Comparison of ENCODE assay signal across 18 cellular contexts in the genomic region with DNA sequence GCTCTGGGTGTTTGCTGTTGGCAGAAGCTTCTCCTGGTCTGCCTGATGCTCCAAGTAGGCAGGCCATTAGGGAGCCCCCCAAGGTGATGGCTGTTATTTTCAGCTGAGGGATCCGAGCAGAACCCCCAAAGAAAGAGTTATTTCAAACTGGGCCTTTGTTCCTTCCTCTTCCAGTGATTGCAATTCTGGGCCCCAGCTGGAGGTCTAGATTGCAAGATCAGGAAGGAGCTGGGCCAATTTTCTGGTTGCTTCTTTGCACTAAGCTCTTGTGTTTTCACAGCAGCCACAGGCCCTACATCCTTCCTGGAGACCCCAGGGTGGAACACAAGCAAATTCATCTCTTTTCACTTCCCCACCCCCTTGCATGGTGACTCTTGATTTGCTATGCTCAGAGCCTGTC.
DNase-seq lines count a peak whose midpoint lies in the region; ATAC-seq, FAIRE-seq and TF ChIP-seq lines count a peak whose summit lies in the region.
"Had no signal": no experiment of that assay in that cellular context is flagged by ENCODE, and none has a peak within 500 bp of the region (broad histone marks: within the 10 kb centered on the region; RNA-seq: fewer than 3 reads in every experiment).

No MANE protein-coding gene starts in this region.

- TF ChIP-seq EP300 in GM12878 (IDR thresholded peaks at IDR 0.05; ENCODE audit: borderline replicate concordance in 1 of 2, control insufficient read depth in 1 of 2, low read depth in 2 of 2, low read length in 2 of 2): no peak

- H3K4me1 ChIP-seq in Karpas-422 (ENCODE audit: low read length) (peaks cover 24% of the 10 kb centered on the region), GM12878 (ENCODE audit: control insufficient read depth, insufficient read depth, low read length) (peaks cover 30% of the 10 kb centered on the region), thyroid gland (peaks cover 15 to 21% of the 10 kb centered on the region in 2 donors)

- no peak for TF ChIP-seq CTCF in GM12878 (IDR thresholded peaks at IDR 0.05 in 2 of 3, conservative IDR thresholded peaks at IDR 0.05 in 1 of 3; ENCODE audit: control insufficient read depth in 2 of 3, extremely low read depth in 1 of 3, insufficient read depth in 1 of 3, low read depth in 3 of 3, low read length in 3 of 3)
- TF ChIP-seq CTCF in thyroid gland (IDR thresholded peaks at IDR 0.05): no peak

- no peaks in the 10 kb centered on the region for H3K4me1 Mint-ChIP-seq in activated CD8-positive, alpha-beta T cell treated with anti-CD3 and anti-CD28 coated beads, Interleukin-2, amount 10 ng/mL, durations not matched to agents 7 days and 5 days (ENCODE audit: low read depth)
- H3K4me1 Mint-ChIP-seq: activated T-helper 17 cell treated with anti-CD3 and anti-CD28 coated beads, Interleukin-2, amount 50 U/mL, for 72 hours had no signal

- DNase-seq in GDM1 (lab: John Stamatoyannopoulos, UW) (peak; percentile 76), Karpas-422 (no peak), GM12878 (ENCODE audit: low read depth, low spot score) (no peak), sciatic nerve (ENCODE audit: low spot score) (no peak), thyroid gland (no peak), DMS79 treated with DMSO at 0.1 percent for 48 hours (lab: John Stamatoyannopoulos, UW) (no peak)
- no peak for DNase-seq in activated CD8-positive, alpha-beta T cell treated with anti-CD3 and anti-CD28 coated beads, Interleukin-2, amount 10 ng/mL, durations not matched to agents 7 days and 5 days
- DNase-seq: central memory CD4-positive, alpha-beta T cell; GOT3; left lung; NCI-H1092; NCI-H526 treated with DMSO at 0.1 percent for 48 hours; ovary; small intestine had no signal

- H3K9me3 Mint-ChIP-seq in activated CD8-positive, alpha-beta T cell treated with anti-CD3 and anti-CD28 coated beads, Interleukin-2, amount 10 ng/mL, durations not matched to agents 7 days and 5 days (ENCODE audit: insufficient read depth): peaks cover 6% of the 10 kb centered on the region
- H3K9me3 Mint-ChIP-seq: activated T-helper 17 cell treated with anti-CD3 and anti-CD28 coated beads, Interleukin-2, amount 50 U/mL, for 72 hours had no signal

- in situ Hi-C loops in GM12878 (cut with MboI): no loop called here

- H3K36me3 ChIP-seq in Karpas-422 (ENCODE audit: insufficient read depth, low read length): no peaks in the 10 kb centered on the region
- no peaks in the 10 kb centered on the region for H3K36me3 ChIP-seq in GM12878 (ENCODE audit: control insufficient read depth in 2 of 2, insufficient read depth in 2 of 2, low read length in 1 of 2)
- no peaks in the 10 kb centered on the region for H3K36me3 ChIP-seq in thyroid gland
- H3K36me3 ChIP-seq: left lung, ovary, tibial artery had no signal

- no peak for FAIRE-seq in GM12878 (lab: Jason Lieb, UNC)
- FAIRE-seq: RCC 7860, small intestine had no signal

- RAD21 ChIA-PET in GM12878 (lab: Charles Lee; ENCODE audit: unreplicated experiment): interaction anchor here (0.8 to 5.9 kb wide), 23 partner anchors 8 to 957 kb away, joined by 3 to 229 read pairs (median 4); no protein-coding TSS in a partner anchor

- H3K4me2 ChIP-seq in Karpas-422 (ENCODE audit: low read depth, low read length, poor library complexity, severe bottlenecking): peak overlapping the region; percentile 52
- H3K4me2 ChIP-seq in GM12878 (ENCODE audit: control insufficient read depth, insufficient read depth): peak overlapping the region; percentile 56

- H4K20me1 ChIP-seq in Karpas-422 (ENCODE audit: insufficient read depth, low read depth, low read length): no peaks in the 10 kb centered on the region
- no peaks in the 10 kb centered on the region for H4K20me1 ChIP-seq in GM12878 (ENCODE audit: control insufficient read depth, insufficient read depth)

- no peak overlapping the region for H2AFZ ChIP-seq in Karpas-422 (ENCODE audit: low read length)
- H2AFZ ChIP-seq in GM12878 (ENCODE audit: control insufficient read depth, low read depth, low read length): no peak overlapping the region

- H3K79me2 ChIP-seq in Karpas-422 (ENCODE audit: low read length): no peaks in the 10 kb centered on the region
- no peaks in the 10 kb centered on the region for H3K79me2 ChIP-seq in GM12878 (ENCODE audit: control insufficient read depth, insufficient read depth, low read length)

- peak; percentile 5 for ATAC-seq in GM12878
- peak; percentile 33 for ATAC-seq in sciatic nerve
- no peak for ATAC-seq in activated CD8-positive, alpha-beta T cell treated with anti-CD3 and anti-CD28 coated beads, Interleukin-2, amount 10 ng/mL, durations not matched to agents 7 days and 5 days
- ATAC-seq: activated T-helper 17 cell treated with anti-CD3 and anti-CD28 coated beads, Interleukin-2, amount 50 U/mL, for 72 hours; WTC11 had no signal

- TF ChIP-seq RAD21 in GM12878 (IDR thresholded peaks at IDR 0.05; ENCODE audit: insufficient read depth, low read depth, low read length): no peak

- BruUV-seq in GM12878 (replicated peaks; lab: Mats Ljungman, UMichigan): no TSS peak

- no peaks in the 10 kb centered on the region for H3K27me3 ChIP-seq in Karpas-422 (ENCODE audit: low read length)
- H3K27me3 ChIP-seq in GM12878 (replicated peaks in 1 of 2; ENCODE audit: control insufficient read depth in 2 of 2, insufficient read depth in 2 of 2, low read length in 1 of 2): no peaks in the 10 kb centered on the region
- no peaks in the 10 kb centered on the region for H3K27me3 ChIP-seq in thyroid gland
- H3K27me3 ChIP-seq: left lung, ovary, tibial artery had no signal

- POLR2A ChIA-PET in GM12878 (lab: Charles Lee): interaction anchor here (0.7 to 4.4 kb wide), 3 partner anchors 13 to 82 kb away, joined by 3 to 98 read pairs (median 4); no protein-coding TSS in a partner anchor
- POLR2A ChIA-PET in activated CD8-positive, alpha-beta T cell treated with anti-CD3 and anti-CD28 coated beads, Interleukin-2, amount 10 ng/mL, durations not matched to agents 7 days and 5 days (lab: Charles Lee): no interaction called here

- intact Hi-C loops in GM12878 (cut with micrococcal nuclease; ENCODE audit: unreplicated experiment): loop anchor here (5.0 to 10.0 kb wide), 2 partner anchors 87 to 225 kb away; no protein-coding TSS in a partner anchor
- intact Hi-C loops in sciatic nerve (cut with DNase I): no loop called here
- intact Hi-C loops in thyroid gland (cut with DNase I): no loop called here

- H3K27me3 Mint-ChIP-seq in activated CD8-positive, alpha-beta T cell treated with anti-CD3 and anti-CD28 coated beads, Interleukin-2, amount 10 ng/mL, durations not matched to agents 7 days and 5 days (ENCODE audit: low read depth): no peaks in the 10 kb centered on the region
- H3K27me3 Mint-ChIP-seq: activated T-helper 17 cell treated with anti-CD3 and anti-CD28 coated beads, Interleukin-2, amount 50 U/mL, for 72 hours had no signal

- SMC1A ChIA-PET in GM12878 (lab: Charles Lee; ENCODE audit: uncharacterized antibody, unreplicated experiment): interaction anchor here (1.0 to 6.1 kb wide), 33 partner anchors 12 to 401 kb away, joined by 3 to 307 read pairs (median 5); no protein-coding TSS in a partner anchor

- CTCF ChIA-PET in GM12878 (lab: Yijun Ruan, JAX): interaction anchor here (0.8 to 7.6 kb wide), 10 partner anchors 7 to 283 kb away, joined by 3 to 101 read pairs (median 4); no protein-coding TSS in a partner anchor
- CTCF ChIA-PET in activated CD8-positive, alpha-beta T cell treated with anti-CD3 and anti-CD28 coated beads, Interleukin-2, amount 10 ng/mL, durations not matched to agents 7 days and 5 days (lab: Charles Lee): no interaction called here

- no peak overlapping the region for H3K4me3 Mint-ChIP-seq in activated CD8-positive, alpha-beta T cell treated with anti-CD3 and anti-CD28 coated beads, Interleukin-2, amount 10 ng/mL, durations not matched to agents 7 days and 5 days
- H3K4me3 Mint-ChIP-seq: activated T-helper 17 cell treated with anti-CD3 and anti-CD28 coated beads, Interleukin-2, amount 50 U/mL, for 72 hours; WTC11 had no signal

- TF ChIP-seq POLR2A in GM12878 (IDR thresholded peaks at IDR 0.05; ENCODE audit: low read depth, low read length) (no peak), thyroid gland (IDR thresholded peaks at IDR 0.05) (no peak)

- H3K36me3 Mint-ChIP-seq in activated CD8-positive, alpha-beta T cell treated with anti-CD3 and anti-CD28 coated beads, Interleukin-2, amount 10 ng/mL, durations not matched to agents 7 days and 5 days (ENCODE audit: low read depth): no peaks in the 10 kb centered on the region
- H3K36me3 Mint-ChIP-seq: WTC11 had no signal

- H3K27ac Mint-ChIP-seq in activated CD8-positive, alpha-beta T cell treated with anti-CD3 and anti-CD28 coated beads, Interleukin-2, amount 10 ng/mL, durations not matched to agents 7 days and 5 days: no peak overlapping the region
- H3K27ac Mint-ChIP-seq: activated T-helper 17 cell treated with anti-CD3 and anti-CD28 coated beads, Interleukin-2, amount 50 U/mL, for 72 hours; WTC11 had no signal

- H3K27ac ChIP-seq in Karpas-422 (ENCODE audit: low read length) (peak overlapping the region; percentile 57; the same call in 1 of the 2 replicates), GM12878 (ENCODE audit: control insufficient read depth, insufficient read depth) (peak overlapping the region; percentile 43), thyroid gland (no peak overlapping the region)
- H3K27ac ChIP-seq: ovary, tibial artery had no signal

- H3K4me3 ChIP-seq in Karpas-422 (ENCODE audit: low read length) (no peak overlapping the region), GM12878 (no peak overlapping the region), thyroid gland (replicated peaks in 1 of 3) (no peak overlapping the region)
- H3K4me3 ChIP-seq: left lung, ovary, tibial artery had no signal

- no peak overlapping the region for H3K9ac ChIP-seq in Karpas-422 (ENCODE audit: low read length)
- H3K9ac ChIP-seq in GM12878 (ENCODE audit: control insufficient read depth, insufficient read depth, low read length): no peak overlapping the region

- H3K9me2 ChIP-seq in Karpas-422 (replicated peaks; ENCODE audit: insufficient read depth, low read length): no peaks in the 10 kb centered on the region

- WGBS in GM12878 (ENCODE audit: insufficient coverage, insufficient replicate concordance, low lambda C conversion rate, missing lambda C conversion rate): 0% methylated on average over 1 of the region's 1 CpG
- WGBS in thyroid gland, 2 donors: 57 to 80% methylated on average over 1 of the region's 1 CpG

- H3K9me3 ChIP-seq in Karpas-422 (ENCODE audit: low read length) (no peaks in the 10 kb centered on the region), GM12878 (replicated peaks; ENCODE audit: control insufficient read depth, insufficient read depth, low read length) (no peaks in the 10 kb centered on the region), thyroid gland (no peaks in the 10 kb centered on the region)
- H3K9me3 ChIP-seq: ovary, tibial artery had no signal

TF ChIP-seq in GM12878, 131 proteins besides CTCF, POLR2A, EP300 and RAD21 (continues in another document):
- no peak for TF ChIP-seq BCL11A (IDR thresholded peaks at IDR 0.05; ENCODE audit: low read depth, low read length)

Comparison
In these comparisons a context has a peak if more than half of its experiments do, and no peak if none do; other contexts are left out.
1. H3K27ac ChIP-seq: peak in Karpas-422 (single experiment) and GM12878 (single experiment); none in thyroid gland (0 of 3).